ENCODE assay signal across 9 cellular contexts in the genomic region with DNA sequence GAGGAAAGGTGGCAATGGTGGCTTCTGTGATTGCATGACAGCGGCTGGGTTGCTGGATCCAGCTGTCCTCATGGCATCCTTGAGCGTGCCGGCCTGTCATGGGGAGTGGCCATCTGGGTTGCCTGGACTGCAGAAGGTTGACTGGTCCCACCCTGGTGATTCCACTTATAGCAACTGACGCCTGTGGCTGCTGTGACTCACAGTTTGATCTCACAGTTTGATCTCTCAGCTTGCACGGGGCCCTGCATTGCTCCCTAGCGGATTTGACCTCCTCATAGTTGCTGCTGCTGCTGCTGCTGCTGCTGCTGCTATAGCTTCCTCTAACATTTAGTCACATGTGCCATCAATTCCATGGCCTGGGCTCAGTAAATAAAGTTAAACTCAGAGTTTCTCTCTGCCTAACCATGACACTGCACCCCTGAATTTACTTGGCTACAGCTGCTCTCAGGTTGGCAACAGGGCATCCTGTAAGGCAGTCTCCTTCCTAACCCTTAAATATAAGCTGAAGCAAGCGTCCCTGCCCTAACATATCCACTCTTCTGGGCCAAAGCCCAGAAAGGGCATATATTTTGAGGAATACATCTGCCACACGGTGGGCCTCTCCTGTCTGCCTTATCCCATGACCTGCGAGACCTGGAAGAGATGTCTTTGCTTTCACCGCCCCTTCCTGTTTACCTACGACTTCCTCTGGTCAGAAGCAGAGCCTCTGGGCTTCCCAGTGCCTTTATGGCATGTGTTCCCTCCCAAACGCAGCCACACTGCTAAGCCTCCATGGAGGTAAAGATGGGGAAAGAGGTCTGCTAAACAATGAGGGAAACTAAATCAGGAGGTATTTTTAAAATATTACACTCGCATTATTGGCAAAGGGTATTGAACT. TPM values are rescaled to one million over a fixed set of nuclear protein-coding genes. Genes with fewer than 3 reads are reported as not detected.
DNase-seq lines count a peak whose midpoint lies in the region; ATAC-seq, FAIRE-seq and TF ChIP-seq lines count a peak whose summit lies in the region.
"Had no signal": no experiment of that assay in that cellular context is flagged by ENCODE, and none has a peak within 500 bp of the region (broad histone marks: within the 10 kb centered on the region; RNA-seq: fewer than 3 reads in every experiment).

No MANE protein-coding gene starts in this region.

- no peaks in the 10 kb centered on the region for H3K27me3 ChIP-seq in parathyroid adenoma (ENCODE audit: control insufficient read depth, insufficient read depth, low read length)
- no peaks in the 10 kb centered on the region for H3K27me3 ChIP-seq in CD8-positive, alpha-beta memory T cell (ENCODE audit: insufficient read depth, low read length, poor library complexity, severe bottlenecking)

- H3K27ac ChIP-seq in parathyroid adenoma, result no peak overlapping the region
- no peak overlapping the region for H3K27ac ChIP-seq in CD8-positive, alpha-beta memory T cell (ENCODE audit: low read depth, low read length)

- DNase-seq in EL (peak; percentile 98), NCI-H69 (lab: John Stamatoyannopoulos, UW) (peak; percentile 88), erythroblast (lab: John Stamatoyannopoulos, UW) (peak; percentile 48 to 73), GM12892 (ENCODE audit: insufficient read length) (no peak)
- DNase-seq in CD8-positive, alpha-beta memory T cell, result no peak
- DNase-seq: activated CD4-positive, alpha-beta T cell treated with anti-CD3 and anti-CD28 coated beads, Interleukin-2, amount 10 ng/mL, durations not matched to agents 7 days and 5 days had no signal

- POLR2A ChIA-PET in CD8-positive, alpha-beta memory T cell (lab: Charles Lee), result no interaction called here

- H3K4me1 ChIP-seq in parathyroid adenoma, result no peaks in the 10 kb centered on the region
- H3K4me1 ChIP-seq in CD8-positive, alpha-beta memory T cell (ENCODE audit: insufficient read depth, low read length), result no peaks in the 10 kb centered on the region

- H2AFZ ChIP-seq in parathyroid adenoma, result peak overlapping the region; percentile 12

- no peaks in the 10 kb centered on the region for H3K36me3 ChIP-seq in parathyroid adenoma (ENCODE audit: control insufficient read depth, insufficient read depth, low read length)
- no peaks in the 10 kb centered on the region for H3K36me3 ChIP-seq in CD8-positive, alpha-beta memory T cell (ENCODE audit: insufficient read depth, low read length)

- no peaks in the 10 kb centered on the region for H3K9me3 ChIP-seq in parathyroid adenoma (ENCODE audit: control insufficient read depth, low read length)
- no peaks in the 10 kb centered on the region for H3K9me3 ChIP-seq in CD8-positive, alpha-beta memory T cell (ENCODE audit: low read length)

- no peak for TF ChIP-seq POLR2A in erythroblast (IDR thresholded peaks at IDR 0.05; ENCODE audit: low read length)
- TF ChIP-seq POLR2A in GM12892 (IDR thresholded peaks at IDR 0.05; ENCODE audit: low read depth, low read length), result no peak

- no peak overlapping the region for H3K27ac Mint-ChIP-seq in CD8-positive, alpha-beta memory T cell
- H3K27ac Mint-ChIP-seq: activated CD4-positive, alpha-beta T cell treated with anti-CD3 and anti-CD28 coated beads, Interleukin-2, amount 10 ng/mL, durations not matched to agents 7 days and 5 days had no signal

- no peaks in the 10 kb centered on the region for H3K36me3 Mint-ChIP-seq in CD8-positive, alpha-beta memory T cell

- H3K4me3 Mint-ChIP-seq in CD8-positive, alpha-beta memory T cell, result no peak overlapping the region
- H3K4me3 Mint-ChIP-seq: activated CD4-positive, alpha-beta T cell treated with anti-CD3 and anti-CD28 coated beads, Interleukin-2, amount 10 ng/mL, durations not matched to agents 7 days and 5 days had no signal

- peaks cover 0 to 4% (median 3%) of the 10 kb centered on the region in 3 donors for H3K4me1 Mint-ChIP-seq in CD8-positive, alpha-beta memory T cell
- H3K4me1 Mint-ChIP-seq: activated CD4-positive, alpha-beta T cell treated with anti-CD3 and anti-CD28 coated beads, Interleukin-2, amount 10 ng/mL, durations not matched to agents 7 days and 5 days had no signal

- H3K4me2 ChIP-seq in parathyroid adenoma (ENCODE audit: low read length), result no peak overlapping the region

- no peak overlapping the region for H3K4me3 ChIP-seq in parathyroid adenoma (ENCODE audit: low read depth, low read length)
- H3K4me3 ChIP-seq in CD8-positive, alpha-beta memory T cell (ENCODE audit: low read length), result no peak overlapping the region

- no peak overlapping the region for H3K9ac ChIP-seq in parathyroid adenoma

- H3K79me2 ChIP-seq in parathyroid adenoma, result no peaks in the 10 kb centered on the region

- ATAC-seq in activated CD4-positive, CD25-positive, alpha-beta regulatory T cell treated with anti-CD3 and anti-CD28 coated beads, Interleukin-2, amount 50 U/mL, for 24 hours, result no peak
- ATAC-seq in HG03139 (IDR thresholded peaks at IDR 0.05; ENCODE audit: unreplicated experiment), result no peak

- no peak for TF ChIP-seq CTCF in parathyroid adenoma (IDR thresholded peaks at IDR 0.05)

- H3K27me3 Mint-ChIP-seq in CD8-positive, alpha-beta memory T cell, result peaks cover 26% of the 10 kb centered on the region in 2 donors

- no peaks in the 10 kb centered on the region for H3K9me3 Mint-ChIP-seq in CD8-positive, alpha-beta memory T cell
- H3K9me3 Mint-ChIP-seq: activated CD4-positive, alpha-beta T cell treated with anti-CD3 and anti-CD28 coated beads, Interleukin-2, amount 10 ng/mL, durations not matched to agents 7 days and 5 days had no signal

- CTCF ChIA-PET in CD8-positive, alpha-beta memory T cell (lab: Charles Lee), result no interaction called here

- no peak for FAIRE-seq in GM12892 (lab: Jason Lieb, UNC)

RNA-seq across cellular contexts. Expression of gene HECW2, which starts 8.3 kb away (rescaled TPM):
- polyA plus RNA-seq in GM12892 (2012; ENCODE audit: missing spikeins), result 8.9 TPM
- under 1 TPM; 0.81 to 0.97 TPM for total RNA-seq in CD8-positive, alpha-beta memory T cell
- polyA plus RNA-seq in CD8-positive, alpha-beta memory T cell, result not detected

RNA-seq across cellular contexts. Expression of gene CCDC150, which starts 37.8 kb away (rescaled TPM):
- polyA plus RNA-seq in GM12892 (2012; ENCODE audit: missing spikeins), result 6.8 TPM
- total RNA-seq in CD8-positive, alpha-beta memory T cell, result 1 to 10 TPM; 7.9 to 8.2 TPM
- 0.07 TPM for polyA plus RNA-seq in CD8-positive, alpha-beta memory T cell

Comparison
In these comparisons a context has a peak if more than half of its experiments do, and no peak if none do; other contexts are left out.
1. DNase-seq: peak in EL (single experiment), NCI-H69 (single experiment) and erythroblast (2 of 2); none in GM12892 (single experiment) and CD8-positive, alpha-beta memory T cell (0 of 5).